ENCODE assay signal across 11 cellular contexts in the genomic region with DNA sequence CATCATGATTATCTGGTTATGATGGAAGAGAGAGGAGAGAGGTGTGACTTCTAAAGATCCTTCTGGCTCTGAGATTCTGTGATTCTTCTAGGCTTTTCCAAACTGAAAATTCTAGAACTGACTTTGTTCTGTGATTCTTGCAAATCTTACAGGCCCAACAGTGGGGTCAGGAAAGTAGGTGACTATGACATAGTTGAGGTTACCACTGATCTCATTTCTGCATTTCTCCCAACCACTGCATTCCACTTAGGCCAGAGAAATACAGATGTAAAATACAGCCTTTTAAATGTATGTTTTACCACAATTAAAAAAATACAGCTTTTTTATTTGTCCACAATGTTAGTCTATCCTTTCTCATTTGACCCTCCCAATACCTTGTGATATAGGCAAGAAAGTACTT.
DNase-seq lines count a peak whose midpoint lies in the region; ATAC-seq and TF ChIP-seq lines count a peak whose summit lies in the region.
"Had no signal": no experiment of that assay in that cellular context is flagged by ENCODE, and none has a peak within 500 bp of the region (broad histone marks: within the 10 kb centered on the region; RNA-seq: fewer than 3 reads in every experiment).

No MANE protein-coding gene starts in this region.

- H3K27ac Mint-ChIP-seq in activated T-helper 17 cell treated with anti-CD3 and anti-CD28 coated beads, Interleukin-2, amount 50 U/mL, for 72 hours: peak overlapping the region; percentile 12

- H3K27me3 ChIP-seq in left ventricle myocardium inferior (ENCODE audit: low read depth): peaks cover 10% of the 10 kb centered on the region
- no peaks in the 10 kb centered on the region for H3K27me3 ChIP-seq in vagina
- H3K27me3 ChIP-seq: BLaER1 had no signal

- H3K9me3 Mint-ChIP-seq in activated T-helper 17 cell treated with anti-CD3 and anti-CD28 coated beads, Interleukin-2, amount 50 U/mL, for 72 hours: no peaks in the 10 kb centered on the region

- H3K9me3 ChIP-seq in left ventricle myocardium inferior (replicated peaks) (no peaks in the 10 kb centered on the region), vagina (no peaks in the 10 kb centered on the region)
- H3K9me3 ChIP-seq: BLaER1 had no signal

- ATAC-seq in left cardiac atrium: no peak
- ATAC-seq in activated T-helper 17 cell treated with anti-CD3 and anti-CD28 coated beads, Interleukin-2, amount 50 U/mL, for 72 hours (replicated peaks): peak; percentile 64
- no peak for ATAC-seq in GM18519 (IDR thresholded peaks at IDR 0.05; ENCODE audit: low FRiP score, unreplicated experiment)
- no peak for ATAC-seq in GM19397 (IDR thresholded peaks at IDR 0.05; ENCODE audit: unreplicated experiment)

- H3K36me3 Mint-ChIP-seq in activated T-helper 17 cell treated with anti-CD3 and anti-CD28 coated beads, Interleukin-2, amount 50 U/mL, for 72 hours (ENCODE audit: low read depth): no peaks in the 10 kb centered on the region

- intact Hi-C loops in left ventricle myocardium inferior (cut with micrococcal nuclease): no loop called here
- intact Hi-C loops in left cardiac atrium (cut with DNase I): no loop called here
- intact Hi-C loops in vagina (cut with DNase I): no loop called here

- peaks cover 61% of the 10 kb centered on the region for H3K4me1 Mint-ChIP-seq in activated T-helper 17 cell treated with anti-CD3 and anti-CD28 coated beads, Interleukin-2, amount 50 U/mL, for 72 hours

- no peaks in the 10 kb centered on the region for H3K27me3 Mint-ChIP-seq in activated T-helper 17 cell treated with anti-CD3 and anti-CD28 coated beads, Interleukin-2, amount 50 U/mL, for 72 hours

- H3K4me3 ChIP-seq in left ventricle myocardium inferior (no peak overlapping the region), vagina (no peak overlapping the region)
- H3K4me3 ChIP-seq: BLaER1 had no signal

- H3K27ac ChIP-seq in left ventricle myocardium inferior (replicated peaks) (peak overlapping the region; percentile 62), vagina (peak overlapping the region; percentile 69)
- H3K27ac ChIP-seq: BLaER1 had no signal

- peaks cover 57% of the 10 kb centered on the region for H3K4me1 ChIP-seq in left ventricle myocardium inferior
- H3K4me1 ChIP-seq in vagina: peaks cover 73% of the 10 kb centered on the region

- DNase-seq in left ventricle myocardium inferior (no peak), left cardiac atrium (no peak), iris pigment epithelial cell (ENCODE audit: low read depth) (peak; percentile 96), vagina (ENCODE audit: extremely low spot score in 2 of 2) (no peak), activated gamma-delta T cell (lab: John Stamatoyannopoulos, UW) (no peak)
- DNase-seq: activated CD4-positive, CD25-positive, alpha-beta regulatory T cell; NCI-H1436 treated with DMSO at 0.1 percent for 48 hours had no signal

- H3K36me3 ChIP-seq in left ventricle myocardium inferior: no peaks in the 10 kb centered on the region
- H3K36me3 ChIP-seq in vagina: no peaks in the 10 kb centered on the region
- H3K36me3 ChIP-seq: BLaER1 had no signal

- TF ChIP-seq POLR2A in vagina (IDR thresholded peaks at IDR 0.05): no peak

- TF ChIP-seq CTCF in left ventricle myocardium inferior (IDR thresholded peaks at IDR 0.05; ENCODE audit: borderline replicate concordance) (no peak), vagina (IDR thresholded peaks at IDR 0.05) (no peak)

- H3K4me3 Mint-ChIP-seq in activated T-helper 17 cell treated with anti-CD3 and anti-CD28 coated beads, Interleukin-2, amount 50 U/mL, for 72 hours: peak overlapping the region; percentile 25
